In the genomic region with DNA sequence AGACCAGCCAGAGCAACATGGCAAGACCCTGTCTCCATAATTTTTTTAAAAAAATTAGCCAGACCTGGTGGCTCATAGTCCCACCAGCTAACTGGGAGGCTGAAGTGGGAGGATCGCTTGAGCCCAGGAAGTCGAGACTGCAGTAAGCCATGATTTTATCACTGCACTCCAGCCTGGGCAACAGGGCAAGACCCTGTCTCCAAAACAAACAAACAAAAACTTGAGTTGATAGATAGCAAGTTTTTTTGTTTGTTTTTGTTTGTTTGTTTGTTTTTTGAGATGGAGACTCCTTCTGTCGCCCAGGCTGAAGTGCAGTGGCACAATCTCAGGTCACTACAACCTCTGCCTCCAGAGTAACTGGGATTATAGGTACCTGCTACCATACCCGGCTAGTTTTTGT, we compare ENCODE assay signal across 1 cellular context.
TF ChIP-seq lines count a peak whose summit lies in the region.

No MANE protein-coding gene starts in this region.

TF ChIP-seq in K562, 482 proteins besides CTCF, POLR2A, EP300 and RAD21:
- TF ChIP-seq RFX1 (IDR thresholded peaks at IDR 0.05) (peak; percentile 19; the same call in 1 of the 2 replicates), FOXJ2 (tag; IDR thresholded peaks at IDR 0.05) (peak; percentile 73)
- TF ChIP-seq, protein P1, sequence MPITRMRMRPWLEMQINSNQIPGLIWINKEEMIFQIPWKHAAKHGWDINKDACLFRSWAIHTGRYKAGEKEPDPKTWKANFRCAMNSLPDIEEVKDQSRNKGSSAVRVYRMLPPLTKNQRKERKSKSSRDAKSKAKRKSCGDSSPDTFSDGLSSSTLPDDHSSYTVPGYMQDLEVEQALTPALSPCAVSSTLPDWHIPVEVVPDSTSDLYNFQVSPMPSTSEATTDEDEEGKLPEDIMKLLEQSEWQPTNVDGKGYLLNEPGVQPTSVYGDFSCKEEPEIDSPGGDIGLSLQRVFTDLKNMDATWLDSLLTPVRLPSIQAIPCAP (CRISPR knock-in tag; IDR thresholded peaks at IDR 0.05; ENCODE audit: borderline replicate concordance), result no peak
